25 cellular contexts compared by ENCODE assay signal in genomic region chr6:74289881-74290280, GRCh38.
DNase-seq lines count a peak whose midpoint lies in the region; ATAC-seq and TF ChIP-seq lines count a peak whose summit lies in the region.
"Had no signal": no experiment of that assay in that cellular context is flagged by ENCODE, and none has a peak within 500 bp of the region (broad histone marks: within the 10 kb centered on the region; RNA-seq: fewer than 3 reads in every experiment).

No MANE protein-coding gene starts in this region.

- H3K4me3 Mint-ChIP-seq in HFFc6, result no peak overlapping the region
- H3K4me3 Mint-ChIP-seq in WTC11, result no peak overlapping the region
- H3K4me3 Mint-ChIP-seq: activated naive CD8-positive, alpha-beta T cell treated with anti-CD3 and anti-CD28 coated beads for 36 hours; CD8-positive, alpha-beta T cell; central memory CD8-positive, alpha-beta T cell had no signal

- H3K4me1 Mint-ChIP-seq in HFFc6 (ENCODE audit: low read depth) (peaks cover 6% of the 10 kb centered on the region; the same call in 1 of the 2 replicates), WTC11 (no peaks in the 10 kb centered on the region)
- H3K4me1 Mint-ChIP-seq: activated naive CD8-positive, alpha-beta T cell treated with anti-CD3 and anti-CD28 coated beads for 36 hours; central memory CD8-positive, alpha-beta T cell had no signal

- H3K27me3 Mint-ChIP-seq in HFFc6 (ENCODE audit: insufficient read depth) (no peaks in the 10 kb centered on the region; the same call in 1 of the 2 replicates), WTC11 (ENCODE audit: low read depth) (no peaks in the 10 kb centered on the region)
- H3K27me3 Mint-ChIP-seq: activated naive CD8-positive, alpha-beta T cell treated with anti-CD3 and anti-CD28 coated beads for 36 hours; central memory CD8-positive, alpha-beta T cell had no signal

- CTCF ChIA-PET in WTC11 (lab: Charles Lee), result no interaction called here

- H3K9me3 Mint-ChIP-seq in HFFc6, result no peaks in the 10 kb centered on the region
- H3K9me3 Mint-ChIP-seq in WTC11, result peaks cover 19% of the 10 kb centered on the region

- DNase-seq in AG20443 (ENCODE audit: low spot score) (peak; percentile 64), HFFc6 (peak; percentile 40), fibroblast of gingiva (ENCODE audit: low read depth) (peak; percentile 88), non-pigmented ciliary epithelial cell (ENCODE audit: low read depth) (peak; percentile 59), SHP77 treated with DMSO at 0.1 percent for 48 hours (lab: John Stamatoyannopoulos, UW) (no peak), WTC11 (ENCODE audit: low spot score) (no peak), NCI-H1417 treated with DMSO at 0.1 percent for 48 hours (lab: John Stamatoyannopoulos, UW) (no peak)
- DNase-seq: activated CD4-positive, alpha-beta T cell treated with anti-CD3 and anti-CD28 coated beads for 4 hours; activated effector memory CD4-positive, alpha-beta T cell treated with anti-CD3 and anti-CD28 coated beads, Interleukin-2, amount 50 U/mL, for 16 hours; activated naive CD8-positive, alpha-beta T cell treated with anti-CD3 and anti-CD28 coated beads for 36 hours; AML-193; CD8-positive, alpha-beta T cell; DMS 273 treated with DMSO at 0.1 percent for 48 hours; dorsolateral prefrontal cortex; foreskin keratinocyte; H7; heart right ventricle; KBM-7; mammary epithelial cell; NCI-H446 treated with DMSO at 0.1 percent for 48 hours; SK-N-SH; stimulated activated CD4-positive, alpha-beta T cell treated with anti-CD3 and anti-CD28 coated beads, Interleukin-2, amount 100 ng/mL, for 48 hours; T-helper 2 cell; trophoblast cell had no signal

- H3K36me3 Mint-ChIP-seq in HFFc6 (ENCODE audit: low read depth), result no peaks in the 10 kb centered on the region
- H3K36me3 Mint-ChIP-seq in WTC11, result no peaks in the 10 kb centered on the region
- H3K36me3 Mint-ChIP-seq: activated naive CD8-positive, alpha-beta T cell treated with anti-CD3 and anti-CD28 coated beads for 36 hours; CD8-positive, alpha-beta T cell had no signal

- POLR2A ChIA-PET in WTC11 (lab: Charles Lee), result no interaction called here

- no peak for ATAC-seq in WTC11
- ATAC-seq: CD8-positive, alpha-beta T cell; foreskin keratinocyte; heart right ventricle had no signal

- H3K27ac Mint-ChIP-seq in HFFc6 (no peak overlapping the region), WTC11 (no peak overlapping the region)
- H3K27ac Mint-ChIP-seq: activated naive CD8-positive, alpha-beta T cell treated with anti-CD3 and anti-CD28 coated beads for 36 hours; CD8-positive, alpha-beta T cell had no signal

- TF ChIP-seq CTCF in HFFc6 (IDR thresholded peaks at IDR 0.05) (no peak), WTC11 (IDR thresholded peaks at IDR 0.05) (no peak)

TF ChIP-seq in WTC11, 78 proteins besides CTCF, POLR2A, EP300 and RAD21:
- no peak for TF ChIP-seq USF1 (CRISPR knock-in tag; IDR thresholded peaks at IDR 0.05)
- TF ChIP-seq ETV6 (CRISPR knock-in tag; IDR thresholded peaks at IDR 0.05), result no peak
- TF ChIP-seq ZMAT4 (CRISPR knock-in tag; IDR thresholded peaks at IDR 0.05), result no peak

Comparison
In these comparisons a context has a peak if more than half of its experiments do, and no peak if none do; other contexts are left out.
1. DNase-seq: peak in AG20443 (single experiment), HFFc6 (single experiment), fibroblast of gingiva (single experiment) and non-pigmented ciliary epithelial cell (single experiment); none in SHP77 treated with DMSO at 0.1 percent for 48 hours (single experiment), WTC11 (single experiment) and NCI-H1417 treated with DMSO at 0.1 percent for 48 hours (single experiment).